In genomic region chr13:41456768-41457588, GRCh38 we compare ENCODE assay signal across 8 cellular contexts. TPM values are rescaled to one million over a fixed set of nuclear protein-coding genes. Genes with fewer than 3 reads are reported as not detected.
DNase-seq lines count a peak whose midpoint lies in the region; TF ChIP-seq lines count a peak whose summit lies in the region.

Gene RGCC (plus strand): TSS chr13:41457550. CDS start chr13:41457708, 158 bp downstream.

- in situ Hi-C loops in Caki2 (cut with HindIII; ENCODE audit: low pct_unique_long_range_greater_than_20kb, low sequenced_read_pairs): no loop called here

- DNase-seq in Caki2 (ENCODE audit: low read depth) (peak; percentile 55), GM20000 (ENCODE audit: low spot score) (peak; percentile 91), HuH-7.5 (ENCODE audit: low spot score) (peak; percentile 75), kidney epithelial cell (ENCODE audit: low read depth) (no peak), NCI-H1694 (lab: John Stamatoyannopoulos, UW) (no peak)
- DNase-seq in activated CD4-positive, CD25-positive, alpha-beta regulatory T cell treated with anti-CD3 and anti-CD28 coated beads, Interleukin-2, amount 50 U/mL, for 16 hours (ENCODE audit: low read depth, low spot score): peak; percentile 89
- DNase-seq in central memory CD4-positive, alpha-beta T cell: peak; percentile 97
- DNase-seq in stimulated activated CD4-positive, alpha-beta T cell treated with anti-CD3 and anti-CD28 coated beads, Interleukin-15, amount 100 ng/mL, for 24 hours: peak; percentile 96

- H3K36me3 ChIP-seq in kidney epithelial cell (ENCODE audit: control insufficient read depth, insufficient read depth, low read length): no peaks in the 10 kb centered on the region

- peak within 1 kb of the TSS; percentile 36 for H3K4me3 ChIP-seq in kidney epithelial cell (ENCODE audit: low read depth, low read length)

- TF ChIP-seq CTCF in GM20000 (IDR thresholded peaks at IDR 0.05; ENCODE audit: extremely low read depth, missing control alignments) (no peak), kidney epithelial cell (IDR thresholded peaks at IDR 0.05; ENCODE audit: insufficient read depth, low read length, poor library complexity, severe bottlenecking) (no peak)

- peaks cover 33% of the 10 kb centered on the region for H3K27me3 ChIP-seq in kidney epithelial cell (ENCODE audit: control insufficient read depth, insufficient read depth, low read length)

RNA-seq across cellular contexts. Expression of gene RGCC, which starts in this region (rescaled TPM):
- total RNA-seq in Caki2 (2014; rRNA removed; shearing (Covaris generic); ENCODE audit: low replicate concordance): 2.5 and 10.1 TPM in 2 replicates
- 0.21 and 0.29 TPM in 2 replicates for total RNA-seq in kidney epithelial cell

Comparison
In these comparisons a context has a peak if more than half of its experiments do, and no peak if none do; other contexts are left out.
1. DNase-seq: peak in Caki2 (single experiment), GM20000 (single experiment), HuH-7.5 (single experiment), activated CD4-positive, CD25-positive, alpha-beta regulatory T cell treated with anti-CD3 and anti-CD28 coated beads, Interleukin-2, amount 50 U/mL, for 16 hours (single experiment), central memory CD4-positive, alpha-beta T cell (single experiment) and stimulated activated CD4-positive, alpha-beta T cell treated with anti-CD3 and anti-CD28 coated beads, Interleukin-15, amount 100 ng/mL, for 24 hours (single experiment); none in kidney epithelial cell (single experiment) and NCI-H1694 (single experiment).